Comparison of ENCODE assay signal across 8 cellular contexts in the genomic region with DNA sequence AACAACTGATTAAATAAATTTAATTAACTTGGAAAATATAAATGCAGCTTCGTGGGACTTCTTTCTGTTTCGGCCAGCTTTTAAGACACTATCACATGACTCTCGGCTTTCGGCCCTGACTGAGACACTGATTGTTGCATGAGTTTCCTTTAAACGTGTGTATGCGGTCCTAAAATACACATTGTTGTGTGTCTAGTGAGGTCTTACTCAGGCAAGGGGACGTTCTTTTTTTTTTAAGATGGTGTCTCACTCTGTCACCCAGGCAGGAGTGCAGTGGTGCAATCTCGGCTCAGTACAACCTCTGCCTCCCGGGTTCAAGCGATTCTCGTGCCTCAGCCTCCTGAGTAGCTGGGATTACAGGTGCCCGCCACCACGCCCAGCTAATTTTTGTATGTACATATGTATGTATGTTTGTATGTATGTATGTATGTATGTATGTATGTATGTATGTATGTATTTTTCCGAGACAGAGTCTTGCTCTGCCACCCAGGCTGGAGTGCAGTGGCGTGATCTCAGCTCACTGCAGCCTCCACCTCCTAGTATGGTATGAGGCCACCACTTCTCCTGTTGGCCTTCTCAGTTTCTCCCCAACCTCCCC.
DNase-seq lines count a peak whose midpoint lies in the region; ATAC-seq and TF ChIP-seq lines count a peak whose summit lies in the region.
"Not testable (repeated sequence)": the region's sequence is repeated elsewhere in the genome, so short reads cannot be mapped to it uniquely, and the experiment has no call there.

No MANE protein-coding gene starts in this region.

- H3K27me3 Mint-ChIP-seq in IgD-negative memory B cell, naive B cell: not testable (repeated sequence)

- not testable (repeated sequence) for TF ChIP-seq CTCF in DOHH2 (IDR thresholded peaks at IDR 0.05; ENCODE audit: low read depth, low read length, poor library complexity, severe bottlenecking)

- not testable (repeated sequence) for H3K9ac ChIP-seq in GM23248

- H2AFZ ChIP-seq in GM23248 = 0 out of 2 replicates have a peak overlapping the region, but pooled peaks have one; percentile 33

- 81 to 85% methylated on average over 14 to 15 of the region's 15 CpGs for WGBS in GM23248 (ENCODE audit: low coverage in 1 of 2, low lambda C conversion rate in 2 of 2, missing lambda C conversion rate in 2 of 2), 2 experiments

- peaks cover 7 to 12% (median 11%) of the 10 kb centered on the region in 3 donors for H3K4me1 Mint-ChIP-seq in IgD-negative memory B cell
- peaks cover 6 to 18% (median 11%) of the 10 kb centered on the region in 3 donors for H3K4me1 Mint-ChIP-seq in naive B cell

- H3K36me3 Mint-ChIP-seq in IgD-negative memory B cell, naive B cell: not testable (repeated sequence)

- not testable (repeated sequence) for H3K36me3 ChIP-seq in DOHH2 (ENCODE audit: control insufficient read depth, low read length); GM23248 (ENCODE audit: low read depth)

- H3K79me2 ChIP-seq in DOHH2 (ENCODE audit: control insufficient read depth, low read length); GM23248 (ENCODE audit: insufficient read depth): not testable (repeated sequence)

- H3K27ac Mint-ChIP-seq in IgD-negative memory B cell = not testable (repeated sequence)
- H3K27ac Mint-ChIP-seq in naive B cell = peak overlapping the region in 1 of 6 donors; percentile 25

- DNase-seq in GM23248, naive B cell: not testable (repeated sequence)
- DNase-seq in activated CD8-positive, alpha-beta memory T cell treated with anti-CD3 and anti-CD28 coated beads for 24 hours = peak; percentile 19

- peak overlapping the region; percentile 66 for H3K4me3 ChIP-seq in DOHH2 (ENCODE audit: low read length)
- not testable (repeated sequence) for H3K4me3 ChIP-seq in GM23248

- H3K4me3 Mint-ChIP-seq in IgD-negative memory B cell (peak overlapping the region; percentile 56 to 83 (median 63)), naive B cell (peak overlapping the region in 5 of 8 donors; percentile 6 to 76 (median 45))

- H3K9me3 ChIP-seq in DOHH2 (ENCODE audit: control insufficient read depth, insufficient read depth, low read length); GM23248 (ENCODE audit: low read depth): not testable (repeated sequence)

- in situ Hi-C loops in GM23248 (cut with MboI) = not testable (repeated sequence)

- peak overlapping the region; percentile 85 for H3K27ac ChIP-seq in DOHH2 (ENCODE audit: low read depth, low read length)
- H3K27ac ChIP-seq in GM23248 = not testable (repeated sequence)

- peak; percentile 61 for ATAC-seq in GM18858 (IDR thresholded peaks at IDR 0.05; ENCODE audit: unreplicated experiment)
- ATAC-seq in GM19463 (IDR thresholded peaks at IDR 0.05; ENCODE audit: unreplicated experiment) = peak; percentile 60
- ATAC-seq in HG03025 (IDR thresholded peaks at IDR 0.05; ENCODE audit: low FRiP score, unreplicated experiment) = peak; percentile 79
- not testable (repeated sequence) for ATAC-seq in naive B cell (ENCODE audit: low read depth in 2 of 2)

- H3K27me3 ChIP-seq in DOHH2 (ENCODE audit: control insufficient read depth, low read length); GM23248 (replicated peaks; ENCODE audit: insufficient read depth): not testable (repeated sequence)

- H3K4me1 ChIP-seq in DOHH2 (ENCODE audit: control insufficient read depth, low read length) = peaks cover 33% of the 10 kb centered on the region
- H3K4me1 ChIP-seq in GM23248 (ENCODE audit: insufficient read depth) = not testable (repeated sequence)

- H3K9me2 ChIP-seq in DOHH2 (replicated peaks; ENCODE audit: control insufficient read depth, low read length); GM23248 (ENCODE audit: insufficient read depth): not testable (repeated sequence)

- not testable (repeated sequence) for H3K9me3 Mint-ChIP-seq in IgD-negative memory B cell, naive B cell

- not testable (repeated sequence) for H3F3A ChIP-seq in DOHH2 (ENCODE audit: control insufficient read depth, insufficient read depth); GM23248 (ENCODE audit: insufficient read depth)

- peak overlapping the region; percentile 87 for H3K4me2 ChIP-seq in DOHH2 (ENCODE audit: low read length)
- not testable (repeated sequence) for H3K4me2 ChIP-seq in GM23248 (ENCODE audit: unreplicated experiment)

- H4K20me1 ChIP-seq in DOHH2 (ENCODE audit: control insufficient read depth, insufficient read depth, low read depth, low read length); GM23248 (ENCODE audit: insufficient read depth): not testable (repeated sequence)
